ENCODE assay signal across 10 cellular contexts in the genomic region with DNA sequence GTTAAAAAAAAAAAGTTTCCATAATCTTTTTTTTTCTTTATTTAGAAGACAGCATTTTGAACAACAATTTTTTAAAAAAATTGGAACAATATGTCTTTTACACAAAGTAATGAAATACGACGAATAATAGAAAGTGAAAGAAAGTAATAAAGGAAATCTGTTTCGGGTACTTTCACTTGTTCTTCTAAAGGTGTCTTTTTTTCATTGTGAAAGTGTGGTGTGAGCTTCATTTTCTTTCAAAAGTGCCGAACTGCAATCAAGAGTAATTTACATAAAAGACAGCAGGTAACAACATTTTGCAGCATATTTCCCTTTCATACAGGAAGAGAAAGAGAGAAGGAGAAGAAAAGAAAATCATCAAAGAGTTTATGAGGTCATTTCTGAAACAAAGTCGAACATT.
DNase-seq lines count a peak whose midpoint lies in the region; ATAC-seq lines count a peak whose summit lies in the region.
"Had no signal": no experiment of that assay in that cellular context is flagged by ENCODE, and none has a peak within 500 bp of the region (broad histone marks: within the 10 kb centered on the region; RNA-seq: fewer than 3 reads in every experiment).

No MANE protein-coding gene starts in this region.

- peaks cover 6% of the 10 kb centered on the region for H3K4me1 Mint-ChIP-seq in activated T-cell treated with anti-CD3 and anti-CD28 coated beads, Interleukin-2, amount 50 U/mL, for 24 hours (ENCODE audit: low read depth)
- peaks cover 5% of the 10 kb centered on the region for H3K4me1 Mint-ChIP-seq in central memory CD8-positive, alpha-beta T cell

- peak overlapping the region; percentile 66 for H3K4me3 Mint-ChIP-seq in activated T-cell treated with anti-CD3 and anti-CD28 coated beads, Interleukin-2, amount 50 U/mL, for 24 hours
- peak overlapping the region; percentile 74 for H3K4me3 Mint-ChIP-seq in central memory CD8-positive, alpha-beta T cell

- H3K4me2 ChIP-seq in Karpas-422 (ENCODE audit: low read depth, low read length, poor library complexity, severe bottlenecking), result peak overlapping the region; percentile 82

- no peaks in the 10 kb centered on the region for H3K27me3 ChIP-seq in Karpas-422 (ENCODE audit: low read length)
- H3K27me3 ChIP-seq in subcutaneous abdominal adipose tissue (ENCODE audit: control insufficient read depth in 5 of 5, insufficient read depth in 4 of 5, low read length in 5 of 5), result no peaks in the 10 kb centered on the region

- H3K27ac ChIP-seq in Karpas-422 (ENCODE audit: low read length) (peak overlapping the region; percentile 34), subcutaneous abdominal adipose tissue (ENCODE audit: low read depth, low read length) (no peak overlapping the region)

- ATAC-seq in central memory CD8-positive, alpha-beta T cell (replicated peaks; ENCODE audit: extremely low read depth, poor library complexity, severe bottlenecking), result no peak

- no peaks in the 10 kb centered on the region for H3K27me3 Mint-ChIP-seq in activated T-cell treated with anti-CD3 and anti-CD28 coated beads, Interleukin-2, amount 50 U/mL, for 24 hours
- H3K27me3 Mint-ChIP-seq in central memory CD8-positive, alpha-beta T cell, result no peaks in the 10 kb centered on the region

- no peaks in the 10 kb centered on the region for H3K79me2 ChIP-seq in Karpas-422 (ENCODE audit: low read length)

- H3K27ac Mint-ChIP-seq in activated T-cell treated with anti-CD3 and anti-CD28 coated beads, Interleukin-2, amount 50 U/mL, for 24 hours, result no peak overlapping the region
- peak overlapping the region; percentile 39 for H3K27ac Mint-ChIP-seq in central memory CD8-positive, alpha-beta T cell (ENCODE audit: low read depth)

- H3K36me3 ChIP-seq in Karpas-422 (ENCODE audit: insufficient read depth, low read length), result no peaks in the 10 kb centered on the region
- H3K36me3 ChIP-seq in subcutaneous abdominal adipose tissue (ENCODE audit: control insufficient read depth in 5 of 5, insufficient read depth in 5 of 5, low read length in 5 of 5), result no peaks in the 10 kb centered on the region

- DNase-seq in activated T-cell treated with anti-CD3 and anti-CD28 coated beads, Interleukin-2, amount 50 U/mL, for 24 hours, result no peak
- DNase-seq in activated T-cell treated with anti-CD3 and anti-CD28 coated beads, Interleukin-2, amount 50 U/mL, for 1 hour, result no peak
- DNase-seq in Karpas-422 (peak; percentile 53), NCI-H1105 (lab: John Stamatoyannopoulos, UW) (no peak), SIG-M5 treated with dmso at 0.1 percent for 504 hours (lab: John Stamatoyannopoulos, UW; ENCODE audit: unreplicated experiment) (no peak), cardiac septum (ENCODE audit: low spot score) (no peak)
- DNase-seq in central memory CD8-positive, alpha-beta T cell (ENCODE audit: low spot score in 2 of 2), result no peak
- DNase-seq: anterior cingulate cortex, trophoblast cell had no signal

- H3K4me1 ChIP-seq in Karpas-422 (ENCODE audit: low read length) (peaks cover 30% of the 10 kb centered on the region), subcutaneous abdominal adipose tissue (ENCODE audit: control insufficient read depth in 5 of 5, insufficient read depth in 5 of 5, low read length in 5 of 5) (peaks cover 0 to 7% (median 0%) of the 10 kb centered on the region in 5 donors)

- H3K9me3 ChIP-seq in Karpas-422 (ENCODE audit: low read length) (no peaks in the 10 kb centered on the region), subcutaneous abdominal adipose tissue (ENCODE audit: control insufficient read depth in 5 of 5, low read length in 5 of 5) (peaks cover 0 to 2% (median 0%) of the 10 kb centered on the region in 5 donors)

- H2AFZ ChIP-seq in Karpas-422 (ENCODE audit: low read length), result peak overlapping the region; percentile 64

- intact Hi-C loops in cardiac septum (cut with DNase I), result no loop called here

- H3K4me3 ChIP-seq in Karpas-422 (ENCODE audit: low read length) (peak overlapping the region; percentile 53), subcutaneous abdominal adipose tissue (ENCODE audit: low read depth in 1 of 5, low read length in 5 of 5) (peak overlapping the region; percentile 11 to 64 (median 59))

- no peaks in the 10 kb centered on the region for H3K9me2 ChIP-seq in Karpas-422 (replicated peaks; ENCODE audit: insufficient read depth, low read length)

- H4K20me1 ChIP-seq in Karpas-422 (ENCODE audit: insufficient read depth, low read depth, low read length), result no peaks in the 10 kb centered on the region

- H3K9me3 Mint-ChIP-seq in activated T-cell treated with anti-CD3 and anti-CD28 coated beads, Interleukin-2, amount 50 U/mL, for 24 hours, result no peaks in the 10 kb centered on the region
- H3K9me3 Mint-ChIP-seq in central memory CD8-positive, alpha-beta T cell, result peaks cover 3% of the 10 kb centered on the region

- H3K36me3 Mint-ChIP-seq in activated T-cell treated with anti-CD3 and anti-CD28 coated beads, Interleukin-2, amount 50 U/mL, for 24 hours (ENCODE audit: low read depth), result no peaks in the 10 kb centered on the region
- no peaks in the 10 kb centered on the region for H3K36me3 Mint-ChIP-seq in central memory CD8-positive, alpha-beta T cell (ENCODE audit: insufficient read depth)

- peak overlapping the region; percentile 51 for H3K9ac ChIP-seq in Karpas-422 (ENCODE audit: low read length)
- H3K9ac ChIP-seq in subcutaneous abdominal adipose tissue (ENCODE audit: low read length in 5 of 5), result peak overlapping the region in 3 of 5 donors; percentile 7 to 15 (median 11)
